In the genomic region with DNA sequence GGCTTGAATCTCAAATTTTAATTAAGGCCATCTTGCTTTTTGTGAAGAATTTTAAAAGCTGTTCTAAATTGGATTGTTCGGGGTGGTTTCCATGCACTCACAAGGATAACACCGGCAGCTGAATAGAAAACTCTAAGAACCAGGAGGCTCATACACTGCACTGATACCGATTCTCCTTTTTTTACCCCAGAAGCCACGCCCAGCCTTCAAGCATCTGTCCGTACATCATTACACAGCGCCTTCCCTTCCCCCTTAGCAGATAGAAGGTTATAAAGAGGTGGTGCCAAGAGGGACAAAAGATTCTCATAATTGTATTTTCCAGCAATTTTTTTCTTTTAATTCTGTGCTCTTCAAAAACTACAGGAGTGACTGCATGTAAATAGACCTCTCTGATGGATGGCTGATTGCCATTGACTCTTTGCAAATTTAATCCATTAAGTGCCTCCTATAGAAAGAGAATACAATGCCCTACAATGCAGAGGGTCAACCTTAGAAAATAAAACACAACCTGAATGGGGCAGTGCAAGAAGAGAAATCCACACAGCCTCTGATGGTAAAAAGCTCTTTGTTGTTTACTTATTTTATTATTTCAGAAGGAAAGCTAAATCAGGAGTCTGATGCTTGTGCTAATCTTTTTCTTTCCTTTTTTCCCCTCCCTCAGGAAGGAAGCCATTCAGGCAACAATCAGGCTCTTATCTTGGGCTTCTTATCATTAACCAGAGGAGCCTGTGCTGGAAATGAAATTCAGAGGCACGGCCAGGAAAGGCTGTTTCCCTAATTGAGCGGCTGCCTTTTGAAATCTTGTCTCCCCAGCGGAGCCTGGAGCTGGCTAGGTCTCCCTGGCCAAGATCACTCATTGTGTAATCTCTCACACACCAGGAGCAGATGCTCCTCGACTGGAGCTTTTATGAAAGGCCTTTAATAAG, we compare ENCODE assay signal across 10 cellular contexts.
DNase-seq lines count a peak whose midpoint lies in the region; ATAC-seq and TF ChIP-seq lines count a peak whose summit lies in the region.
"Had no signal": no experiment of that assay in that cellular context is flagged by ENCODE, and none has a peak within 500 bp of the region (broad histone marks: within the 10 kb centered on the region; RNA-seq: fewer than 3 reads in every experiment).

No MANE protein-coding gene starts in this region.

- H3K36me3 ChIP-seq in fibroblast of lung (ENCODE audit: control insufficient read depth, insufficient read depth, low read length): no peaks in the 10 kb centered on the region
- no peaks in the 10 kb centered on the region for H3K36me3 ChIP-seq in neural cell (ENCODE audit: insufficient read depth, low read length)
- H3K36me3 ChIP-seq: SJSA1 had no signal

- H3K4me3 ChIP-seq in fibroblast of lung (replicated peaks in 1 of 4; ENCODE audit: control extremely low read depth in 1 of 4, insufficient read depth in 1 of 4, low read depth in 3 of 4, low read length in 4 of 4): no peak overlapping the region
- peak overlapping the region; percentile 42 for H3K4me3 ChIP-seq in neural cell (ENCODE audit: low read length)
- H3K4me3 ChIP-seq: SJSA1 had no signal

- H3F3A ChIP-seq in neural cell (ENCODE audit: insufficient read depth, low read length, poor library complexity, severe bottlenecking): no peaks in the 10 kb centered on the region

- H3K9me3 ChIP-seq in fibroblast of lung (ENCODE audit: control insufficient read depth, insufficient read depth, low read depth, low read length) (no peaks in the 10 kb centered on the region), neural cell (ENCODE audit: low read length) (no peaks in the 10 kb centered on the region)

- intact Hi-C loops in Calu3 (cut with micrococcal nuclease; ENCODE audit: unreplicated experiment): no loop called here

- no peak for TF ChIP-seq EP300 in neural cell (conservative IDR thresholded peaks at IDR 0.05; ENCODE audit: poor library complexity, severe bottlenecking)

- H3K27ac Mint-ChIP-seq in Calu3 (ENCODE audit: unreplicated experiment): no peak overlapping the region

- H2AFZ ChIP-seq in fibroblast of lung (ENCODE audit: low read length) (no peak overlapping the region), neural cell (ENCODE audit: low read depth, low read length) (peak overlapping the region; percentile 42)

- no peaks in the 10 kb centered on the region for H3K79me2 ChIP-seq in fibroblast of lung (ENCODE audit: control insufficient read depth, insufficient read depth, low read length)
- no peaks in the 10 kb centered on the region for H3K79me2 ChIP-seq in neural cell (replicated peaks; ENCODE audit: insufficient read depth, low read length)

- no peak overlapping the region for H3K4me2 ChIP-seq in fibroblast of lung (ENCODE audit: extremely low read depth, insufficient read depth, low read length)
- peak overlapping the region; percentile 17 for H3K4me2 ChIP-seq in neural cell (ENCODE audit: low read length)

- H3K9ac ChIP-seq in fibroblast of lung (ENCODE audit: insufficient read depth, low read length): no peak overlapping the region
- H3K9ac ChIP-seq in neural cell (ENCODE audit: low read length): peak overlapping the region; percentile 38

- TF ChIP-seq CTCF in Calu3 (IDR thresholded peaks at IDR 0.05; ENCODE audit: unreplicated experiment): no peak
- no peak for TF ChIP-seq CTCF in fibroblast of lung (conservative IDR thresholded peaks at IDR 0.05 in 1 of 2, IDR thresholded peaks at IDR 0.05 in 1 of 2; ENCODE audit: low read depth in 1 of 2, low read length in 2 of 2)
- no peak for TF ChIP-seq CTCF in neural cell (IDR thresholded peaks at IDR 0.05; ENCODE audit: poor library complexity, severe bottlenecking)

- no peaks in the 10 kb centered on the region for H3K27me3 ChIP-seq in fibroblast of lung (ENCODE audit: control insufficient read depth, insufficient read depth, low read length)
- H3K27me3 ChIP-seq in neural cell (ENCODE audit: insufficient read depth, low read depth, low read length): no peaks in the 10 kb centered on the region
- H3K27me3 ChIP-seq: SJSA1 had no signal

- no peaks in the 10 kb centered on the region for H3K27me3 Mint-ChIP-seq in Calu3 (ENCODE audit: unreplicated experiment)

- TF ChIP-seq RAD21 in neural cell (conservative IDR thresholded peaks at IDR 0.05): no peak

- peaks cover 8% of the 10 kb centered on the region for H3K4me1 Mint-ChIP-seq in Calu3 (ENCODE audit: low read depth, unreplicated experiment)

- no peaks in the 10 kb centered on the region for H3K36me3 Mint-ChIP-seq in Calu3 (ENCODE audit: insufficient read depth, unreplicated experiment)

- ATAC-seq in HG02870 (IDR thresholded peaks at IDR 0.05; ENCODE audit: unreplicated experiment) (no peak), HG02981 (IDR thresholded peaks at IDR 0.05; ENCODE audit: unreplicated experiment) (no peak)

- H3K9me3 Mint-ChIP-seq in Calu3 (ENCODE audit: low read depth, unreplicated experiment): peaks cover 14% of the 10 kb centered on the region

- CTCF ChIA-PET in Calu3 (lab: Charles Lee): no interaction called here

- H3K27ac ChIP-seq in fibroblast of lung (ENCODE audit: insufficient read depth, low read length) (no peak overlapping the region), neural cell (ENCODE audit: low read length) (peak overlapping the region; percentile 66)
- H3K27ac ChIP-seq: SJSA1 had no signal

- H3K9me2 ChIP-seq in neural cell (ENCODE audit: insufficient read depth, low read length): no peaks in the 10 kb centered on the region

- BruUV-seq in Calu3 (replicated peaks; lab: Mats Ljungman, UMichigan): no TSS peak

- peak; percentile 7 for DNase-seq in Calu3
- peak; percentile 31 to 81 for DNase-seq in NCI-H446 (lab: John Stamatoyannopoulos, UW)
- peak; percentile 57 to 78 for DNase-seq in fibroblast of lung (ENCODE audit: low read depth in 2 of 2)
- no peak for DNase-seq in activated naive CD4-positive, alpha-beta T cell treated with Interleukin-2 at 50 U/mL for 16 hours
- no peak for DNase-seq in NCI-H2081 treated with DMSO at 0.1 percent for 48 hours (lab: John Stamatoyannopoulos, UW)
- DNase-seq: stimulated activated CD4-positive, alpha-beta T cell treated with anti-CD3 and anti-CD28 coated beads, Interleukin-1b, Interleukin-23, amount 100 ng/mL, for 48 hours had no signal

- no peaks in the 10 kb centered on the region for H4K20me1 ChIP-seq in fibroblast of lung (ENCODE audit: control insufficient read depth, extremely low read depth, insufficient read depth, low read length)
- no peaks in the 10 kb centered on the region for H4K20me1 ChIP-seq in neural cell (ENCODE audit: insufficient read depth)

- H3K4me1 ChIP-seq in fibroblast of lung (ENCODE audit: control insufficient read depth, extremely low read depth, insufficient read depth, low read length): no peaks in the 10 kb centered on the region
- H3K4me1 ChIP-seq: SJSA1 had no signal

- no peak overlapping the region for H3K4me3 Mint-ChIP-seq in Calu3 (ENCODE audit: low read depth, unreplicated experiment)

TF ChIP-seq in neural cell, 6 proteins besides CTCF, POLR2A, EP300 and RAD21:
- no peak for TF ChIP-seq SMC3 (conservative IDR thresholded peaks at IDR 0.05; ENCODE audit: poor library complexity)
- no peak for TF ChIP-seq MXI1 (conservative IDR thresholded peaks at IDR 0.05; ENCODE audit: poor library complexity, severe bottlenecking)
- TF ChIP-seq, protein P1, sequence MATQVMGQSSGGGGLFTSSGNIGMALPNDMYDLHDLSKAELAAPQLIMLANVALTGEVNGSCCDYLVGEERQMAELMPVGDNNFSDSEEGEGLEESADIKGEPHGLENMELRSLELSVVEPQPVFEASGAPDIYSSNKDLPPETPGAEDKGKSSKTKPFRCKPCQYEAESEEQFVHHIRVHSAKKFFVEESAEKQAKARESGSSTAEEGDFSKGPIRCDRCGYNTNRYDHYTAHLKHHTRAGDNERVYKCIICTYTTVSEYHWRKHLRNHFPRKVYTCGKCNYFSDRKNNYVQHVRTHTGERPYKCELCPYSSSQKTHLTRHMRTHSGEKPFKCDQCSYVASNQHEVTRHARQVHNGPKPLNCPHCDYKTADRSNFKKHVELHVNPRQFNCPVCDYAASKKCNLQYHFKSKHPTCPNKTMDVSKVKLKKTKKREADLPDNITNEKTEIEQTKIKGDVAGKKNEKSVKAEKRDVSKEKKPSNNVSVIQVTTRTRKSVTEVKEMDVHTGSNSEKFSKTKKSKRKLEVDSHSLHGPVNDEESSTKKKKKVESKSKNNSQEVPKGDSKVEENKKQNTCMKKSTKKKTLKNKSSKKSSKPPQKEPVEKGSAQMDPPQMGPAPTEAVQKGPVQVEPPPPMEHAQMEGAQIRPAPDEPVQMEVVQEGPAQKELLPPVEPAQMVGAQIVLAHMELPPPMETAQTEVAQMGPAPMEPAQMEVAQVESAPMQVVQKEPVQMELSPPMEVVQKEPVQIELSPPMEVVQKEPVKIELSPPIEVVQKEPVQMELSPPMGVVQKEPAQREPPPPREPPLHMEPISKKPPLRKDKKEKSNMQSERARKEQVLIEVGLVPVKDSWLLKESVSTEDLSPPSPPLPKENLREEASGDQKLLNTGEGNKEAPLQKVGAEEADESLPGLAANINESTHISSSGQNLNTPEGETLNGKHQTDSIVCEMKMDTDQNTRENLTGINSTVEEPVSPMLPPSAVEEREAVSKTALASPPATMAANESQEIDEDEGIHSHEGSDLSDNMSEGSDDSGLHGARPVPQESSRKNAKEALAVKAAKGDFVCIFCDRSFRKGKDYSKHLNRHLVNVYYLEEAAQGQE (IDR thresholded peaks at IDR 0.05; ENCODE audit: borderline replicate concordance): no peak
- no peak for TF ChIP-seq TAF1 (IDR thresholded peaks at IDR 0.05; ENCODE audit: low read depth)
- no peak for TF ChIP-seq EZH2 (IDR thresholded peaks at IDR 0.05; ENCODE audit: borderline replicate concordance, insufficient read depth, low read length, poor library complexity, severe bottlenecking)
- peak; percentile 16 for TF ChIP-seq POLR2AphosphoS5 (IDR thresholded peaks at IDR 0.05)
TF ChIP-seq in neural cell: peak in this region for 1.

Comparison
In these comparisons a context has a peak if more than half of its experiments do, and no peak if none do; other contexts are left out.
1. DNase-seq: peak in Calu3 (single experiment), NCI-H446 (2 of 2) and fibroblast of lung (2 of 2); none in activated naive CD4-positive, alpha-beta T cell treated with Interleukin-2 at 50 U/mL for 16 hours (single experiment) and NCI-H2081 treated with DMSO at 0.1 percent for 48 hours (single experiment).